Comparison of ENCODE assay signal across 9 cellular contexts in the genomic region with DNA sequence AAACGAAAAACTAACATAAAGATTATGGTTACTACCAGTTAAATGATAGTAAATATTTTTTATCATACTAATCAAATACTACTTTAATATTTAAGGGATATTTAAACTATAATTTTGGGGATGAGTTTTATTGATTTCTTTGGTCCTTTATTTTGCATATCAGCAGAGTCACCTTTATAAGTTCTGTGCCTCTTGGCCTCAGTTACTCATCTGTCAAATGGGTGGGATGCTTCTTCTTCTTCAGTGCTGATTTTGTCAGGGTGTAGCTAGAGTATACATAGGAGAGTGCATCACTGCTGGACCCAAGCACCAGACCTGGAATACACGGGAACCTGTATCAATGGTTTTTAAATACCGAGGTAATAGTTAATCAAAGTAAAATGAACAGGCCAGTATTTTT. TPM values are rescaled to one million over a fixed set of nuclear protein-coding genes. Genes with fewer than 3 reads are reported as not detected.
"Had no signal": no experiment of that assay in that cellular context is flagged by ENCODE, and none has a peak within 500 bp of the region (broad histone marks: within the 10 kb centered on the region; RNA-seq: fewer than 3 reads in every experiment).

No MANE protein-coding gene starts in this region.

- H3K4me3 ChIP-seq: GM23338, HAP-1 had no signal

- ATAC-seq: GM23338, HCT116 had no signal

- H3K36me3 ChIP-seq: HAP-1 had no signal

- H3K4me2 ChIP-seq: GM23338, KMS-11 had no signal

- H2AFZ ChIP-seq: GM23338 had no signal

- H3K9ac ChIP-seq: KMS-11 had no signal

- DNase-seq: H7, HFFc6, IMR-90, KBM-7 had no signal

- H3K27ac ChIP-seq: HL-60, KMS-11 had no signal

- H3K9me3 ChIP-seq: HAP-1 had no signal

- H3K9me3 Mint-ChIP-seq: GM23338, HFFc6 had no signal

- H3K4me3 Mint-ChIP-seq: GM23338, HFFc6 had no signal

- H3K27ac Mint-ChIP-seq: GM23338, HFFc6 had no signal

RNA-seq across cellular contexts. Expression of a gene that starts 5.6 kb away (rescaled TPM):
- total RNA-seq: IMR-90 had no signal
- polyA plus RNA-seq: IMR-90 had no signal
